ENCODE assay signal across 2 cellular contexts in genomic region chr2:96019909-96020590, GRCh38. TPM values are rescaled to one million over a fixed set of nuclear protein-coding genes. Genes with fewer than 3 reads are reported as not detected.
"Had no signal": no experiment of that assay in that cellular context is flagged by ENCODE, and none has a peak within 500 bp of the region (broad histone marks: within the 10 kb centered on the region; RNA-seq: fewer than 3 reads in every experiment).

No MANE protein-coding gene starts in this region.

RNA-seq across cellular contexts. Expression of gene GPAT2, which starts 14.7 kb away (rescaled TPM):
- total RNA-seq: myocyte, SK-MEL-5 had no signal
